Comparison of ENCODE assay signal across 1 cellular context in the genomic region with DNA sequence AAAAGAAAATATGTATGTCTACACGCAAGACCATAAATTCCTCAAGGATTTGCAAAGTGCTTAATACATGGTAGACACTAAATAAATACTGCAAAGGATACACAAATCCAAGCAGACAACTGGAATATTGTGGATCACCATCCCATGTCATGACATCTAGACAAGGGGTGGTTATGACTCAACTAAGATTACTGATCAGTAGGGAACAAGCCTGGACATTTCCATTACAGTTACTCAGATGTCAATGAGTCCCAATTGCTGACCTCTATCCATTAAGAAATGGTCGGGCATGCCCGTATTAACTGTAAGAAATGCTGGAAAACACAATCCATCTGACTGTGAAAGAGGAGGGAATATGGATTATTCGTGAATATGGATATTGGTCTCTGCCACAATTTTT.
TF ChIP-seq lines count a peak whose summit lies in the region.

No MANE protein-coding gene starts in this region.

TF ChIP-seq in IMR-90, 13 proteins besides CTCF, POLR2A, EP300 and RAD21 (continued from another document):
- TF ChIP-seq, protein P1, sequence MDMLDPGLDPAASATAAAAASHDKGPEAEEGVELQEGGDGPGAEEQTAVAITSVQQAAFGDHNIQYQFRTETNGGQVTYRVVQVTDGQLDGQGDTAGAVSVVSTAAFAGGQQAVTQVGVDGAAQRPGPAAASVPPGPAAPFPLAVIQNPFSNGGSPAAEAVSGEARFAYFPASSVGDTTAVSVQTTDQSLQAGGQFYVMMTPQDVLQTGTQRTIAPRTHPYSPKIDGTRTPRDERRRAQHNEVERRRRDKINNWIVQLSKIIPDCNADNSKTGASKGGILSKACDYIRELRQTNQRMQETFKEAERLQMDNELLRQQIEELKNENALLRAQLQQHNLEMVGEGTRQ (IDR thresholded peaks at IDR 0.05; ENCODE audit: low read depth, low read length) = no peak
- TF ChIP-seq FOS (IDR thresholded peaks at IDR 0.05; ENCODE audit: low read depth, low read length) (no peak), RFX5 (IDR thresholded peaks at IDR 0.05; ENCODE audit: low read depth, low read length) (no peak), SMC3 (IDR thresholded peaks at IDR 0.05; ENCODE audit: low read depth, low read length) (no peak)
